Comparison of ENCODE assay signal across 32 cellular contexts in genomic region chr14:93737574-93737973, GRCh38. TPM values are rescaled to one million over a fixed set of nuclear protein-coding genes. Genes with fewer than 3 reads are reported as not detected.
"Had no signal": no experiment of that assay in that cellular context is flagged by ENCODE, and none has a peak within 500 bp of the region (broad histone marks: within the 10 kb centered on the region; RNA-seq: fewer than 3 reads in every experiment).

No MANE protein-coding gene starts in this region.

- DNase-seq: activated CD4-positive, alpha-beta T cell treated with anti-CD3 and anti-CD28 coated beads, Interleukin-2, amount 10 ng/mL, durations not matched to agents 24 days and 14 days; activated CD4-positive, alpha-beta T cell treated with anti-CD3 and anti-CD28 coated beads, Interleukin-2, amount 50 U/mL, for 4 hours; activated CD8-positive, alpha-beta T cell treated with anti-CD3 and anti-CD28 coated beads for 36 hours; activated gamma-delta T cell; activated naive CD4-positive, alpha-beta T cell treated with Interleukin-2 at 50 U/mL for 16 hours; activated naive CD8-positive, alpha-beta T cell treated with anti-CD3 and anti-CD28 coated beads, Interleukin-2, amount 10 ng/mL, durations not matched to agents 7 days and 5 days; activated T-cell treated with anti-CD3 and anti-CD28 coated beads, Interleukin-2, amount 50 U/mL, for 1 hour; activated T-cell treated with anti-CD3 and anti-CD28 coated beads, Interleukin-2, amount 50 U/mL, for 72 hours; amygdala; IMR-90; Kasumi-1; KG1; MG63; NCI-H1092 treated with DMSO at 0.1 percent for 48 hours; NCI-H1417; NCI-H146; NCI-H187; NCI-H2029 treated with DMSO at 0.1 percent for 48 hours; NCI-H2107; NCI-H2171; NCI-H345; NCI-H524 treated with DMSO at 0.1 percent for 48 hours; Peyer's patch; RPMI8226; SIG-M5 had no signal

- H3K27ac ChIP-seq: ascending aorta, breast epithelium, Peyer's patch had no signal

- FAIRE-seq: TTC549 had no signal

- H3K4me1 ChIP-seq: ascending aorta, breast epithelium, Peyer's patch had no signal

- ATAC-seq: activated CD8-positive, alpha-beta T cell treated with anti-CD3 and anti-CD28 coated beads for 36 hours; activated T-cell treated with anti-CD3 and anti-CD28 coated beads, Interleukin-2, amount 50 U/mL, for 72 hours; activated T-helper 17 cell treated with anti-CD3 and anti-CD28 coated beads, Interleukin-2, amount 50 U/mL, for 72 hours had no signal

- H3K27me3 ChIP-seq: ascending aorta, breast epithelium, MG63, Peyer's patch had no signal

- H3K4me3 ChIP-seq: ascending aorta, breast epithelium, MG63, Peyer's patch had no signal

- H3K36me3 ChIP-seq: ascending aorta, breast epithelium, MG63, Peyer's patch had no signal

- H3K9me3 ChIP-seq: ascending aorta, breast epithelium, MG63, Peyer's patch had no signal

RNA-seq across cellular contexts. Expression of gene PRIMA1, which starts 50.7 kb away (rescaled TPM):
- total RNA-seq: activated CD4-positive, alpha-beta T cell treated with anti-CD3 and anti-CD28 coated beads, Interleukin-2, amount 10 ng/mL, durations not matched to agents 24 days and 14 days; activated CD8-positive, alpha-beta memory T cell treated with anti-CD3 and anti-CD28 coated beads for 36 hours; activated CD8-positive, alpha-beta T cell treated with anti-CD3 and anti-CD28 coated beads for 36 hours; activated naive CD8-positive, alpha-beta T cell treated with anti-CD3 and anti-CD28 coated beads, Interleukin-2, amount 10 ng/mL, durations not matched to agents 7 days and 5 days; activated T-cell treated with anti-CD3 and anti-CD28 coated beads, Interleukin-2, amount 50 U/mL, for 72 hours; activated T-helper 17 cell treated with anti-CD3 and anti-CD28 coated beads, Interleukin-2, amount 50 U/mL, for 72 hours; IMR-90; T-helper 1 cell treated with Interleukin-12 subunit alpha and Interleukin-12 subunit beta and Interleukin-4 antibody, amounts not matched to agents 30 ng/mL and 1 ng/mL, for 36 hours; T-helper 2 cell treated with Interferon-gamma antibody and Interleukin-4, amounts not matched to agents 100 ng/mL and 5 ng/mL, for 36 hours had no signal
- polyA plus RNA-seq: IMR-90 had no signal
